34 cellular contexts compared by ENCODE assay signal in genomic region chr12:112549031-112549430, GRCh38.
"Had no signal": no experiment of that assay in that cellular context is flagged by ENCODE, and none has a peak within 500 bp of the region (broad histone marks: within the 10 kb centered on the region; RNA-seq: fewer than 3 reads in every experiment).

No MANE protein-coding gene starts in this region.

- H3K4me3 Mint-ChIP-seq: activated CD4-positive, alpha-beta memory T cell treated with anti-CD3 and anti-CD28 coated beads for 36 hours; activated CD4-positive, alpha-beta T cell treated with anti-CD3 and anti-CD28 coated beads for 36 hours; activated CD4-positive, alpha-beta T cell treated with anti-CD3 and anti-CD28 coated beads, Interleukin-2, amount 10 ng/mL, durations not matched to agents 24 days and 14 days; activated CD8-positive, alpha-beta memory T cell treated with anti-CD3 and anti-CD28 coated beads, Interleukin-2, amount 10 ng/mL, durations not matched to agents 7 days and 5 days; activated CD8-positive, alpha-beta T cell treated with anti-CD3 and anti-CD28 coated beads, Interleukin-2, amount 10 ng/mL, durations not matched to agents 7 days and 5 days; activated naive CD4-positive, alpha-beta T cell treated with anti-CD3 and anti-CD28 coated beads, Interleukin-2, amount 10 ng/mL, durations not matched to agents 7 days and 5 days; activated naive CD8-positive, alpha-beta T cell treated with anti-CD3 and anti-CD28 coated beads, Interleukin-2, amount 10 ng/mL, durations not matched to agents 7 days and 5 days; activated T-helper 1 cell treated with anti-CD3 and anti-CD28 coated beads, Interleukin-12 subunit alpha, Interleukin-12 subunit beta, Interleukin-2, Interleukin-4 antibody, amounts not matched to agents 30 ng/mL and 10 ng/mL and 1 ng/mL, durations not matched to agents 14 hours and 24 hours and 36 hours; brain; central memory CD8-positive, alpha-beta T cell; dendritic cell treated with granulocyte-macrophage colony-stimulating factor and Interleukin-4, amounts not matched to agents 40 ng/mL and 50 ng/mL, for 4 days; T-helper 17 cell; T-helper 2 cell treated with Interferon-gamma antibody and Interleukin-4, amounts not matched to agents 5 μg/mL and 100 μg/mL, for 36 hours had no signal

- ATAC-seq: activated CD4-positive, alpha-beta T cell treated with anti-CD3 and anti-CD28 coated beads for 36 hours; activated CD8-positive, alpha-beta memory T cell treated with anti-CD3 and anti-CD28 coated beads, Interleukin-2, amount 10 ng/mL, durations not matched to agents 7 days and 5 days; activated CD8-positive, alpha-beta T cell treated with anti-CD3 and anti-CD28 coated beads, Interleukin-2, amount 10 ng/mL, durations not matched to agents 7 days and 5 days; activated naive CD4-positive, alpha-beta T cell treated with anti-CD3 and anti-CD28 coated beads, Interleukin-2, amount 50 U/mL, for 72 hours; foreskin keratinocyte; gastrocnemius medialis; heart left ventricle; T-helper 17 cell had no signal

- H3K4me1 Mint-ChIP-seq: activated CD4-positive, alpha-beta T cell treated with anti-CD3 and anti-CD28 coated beads for 36 hours; activated CD4-positive, alpha-beta T cell treated with anti-CD3 and anti-CD28 coated beads, Interleukin-2, amount 10 ng/mL, durations not matched to agents 24 days and 14 days; activated naive CD4-positive, alpha-beta T cell treated with anti-CD3 and anti-CD28 coated beads, Interleukin-2, amount 10 ng/mL, durations not matched to agents 7 days and 5 days; activated naive CD8-positive, alpha-beta T cell treated with anti-CD3 and anti-CD28 coated beads, Interleukin-2, amount 10 ng/mL, durations not matched to agents 7 days and 5 days; T-helper 17 cell had no signal

- DNase-seq: activated CD4-positive, alpha-beta memory T cell treated with anti-CD3 and anti-CD28 coated beads for 36 hours; activated CD4-positive, alpha-beta T cell treated with anti-CD3 and anti-CD28 coated beads for 36 hours; activated CD4-positive, alpha-beta T cell treated with anti-CD3 and anti-CD28 coated beads, Interleukin-2, amount 10 ng/mL, durations not matched to agents 24 days and 14 days; activated CD4-positive, CD25-positive, alpha-beta regulatory T cell; activated CD4-positive, CD25-positive, alpha-beta regulatory T cell treated with anti-CD3 and anti-CD28 coated beads, Interleukin-2, amount 50 U/mL, for 72 hours; activated CD8-positive, alpha-beta memory T cell treated with anti-CD3 and anti-CD28 coated beads, Interleukin-2, amount 10 ng/mL, durations not matched to agents 7 days and 5 days; activated CD8-positive, alpha-beta memory T cell treated with anti-CD3 and anti-CD28 coated beads, Interleukin-2, amount 50 U/mL, for 4 hours; activated CD8-positive, alpha-beta T cell treated with anti-CD3 and anti-CD28 coated beads, Interleukin-2, amount 10 ng/mL, durations not matched to agents 7 days and 5 days; activated gamma-delta T cell; activated naive CD4-positive, alpha-beta T cell; activated naive CD4-positive, alpha-beta T cell treated with anti-CD3 and anti-CD28 coated beads, Interleukin-2, amount 10 ng/mL, durations not matched to agents 7 days and 5 days; activated naive CD8-positive, alpha-beta T cell treated with anti-CD3 and anti-CD28 coated beads, Interleukin-2, amount 10 ng/mL, durations not matched to agents 7 days and 5 days; activated T-cell treated with anti-CD3 and anti-CD28 coated beads, Interleukin-2, amount 50 U/mL, for 1 hour; activated T-cell treated with anti-CD3 and anti-CD28 coated beads, Interleukin-2, amount 50 U/mL, for 48 hours; dorsolateral prefrontal cortex; effector memory CD4-positive, alpha-beta T cell; erythroblast; foreskin keratinocyte; gastrocnemius medialis; glutamatergic neuron; heart left ventricle; T-helper 17 cell; T1000; WERI-Rb-1 had no signal

- H3K36me3 Mint-ChIP-seq: activated CD4-positive, alpha-beta memory T cell treated with anti-CD3 and anti-CD28 coated beads for 36 hours; activated CD8-positive, alpha-beta memory T cell treated with anti-CD3 and anti-CD28 coated beads, Interleukin-2, amount 10 ng/mL, durations not matched to agents 7 days and 5 days; activated naive CD4-positive, alpha-beta T cell treated with anti-CD3 and anti-CD28 coated beads, Interleukin-2, amount 10 ng/mL, durations not matched to agents 7 days and 5 days; activated naive CD8-positive, alpha-beta T cell treated with anti-CD3 and anti-CD28 coated beads, Interleukin-2, amount 10 ng/mL, durations not matched to agents 7 days and 5 days; brain had no signal

- H3K9me3 ChIP-seq: ascending aorta, gastrocnemius medialis, heart left ventricle had no signal

- H3K4me3 ChIP-seq: ascending aorta, coronary artery, dorsolateral prefrontal cortex, esophagus muscularis mucosa, gastrocnemius medialis, heart left ventricle had no signal

- H3K9me3 Mint-ChIP-seq: activated CD4-positive, alpha-beta memory T cell treated with anti-CD3 and anti-CD28 coated beads for 36 hours; activated CD4-positive, alpha-beta T cell treated with anti-CD3 and anti-CD28 coated beads, Interleukin-2, amount 10 ng/mL, durations not matched to agents 24 days and 14 days; activated naive CD4-positive, alpha-beta T cell treated with anti-CD3 and anti-CD28 coated beads, Interleukin-2, amount 10 ng/mL, durations not matched to agents 7 days and 5 days; activated naive CD8-positive, alpha-beta T cell treated with anti-CD3 and anti-CD28 coated beads, Interleukin-2, amount 10 ng/mL, durations not matched to agents 7 days and 5 days; activated T-helper 1 cell treated with anti-CD3 and anti-CD28 coated beads, Interleukin-12 subunit alpha, Interleukin-12 subunit beta, Interleukin-2, Interleukin-4 antibody, amounts not matched to agents 30 ng/mL and 10 ng/mL and 1 ng/mL, durations not matched to agents 14 hours and 24 hours and 36 hours; activated T-helper 2 cell treated with anti-CD3 and anti-CD28 coated beads, Interferon-gamma antibody, Interleukin-2, Interleukin-4, amounts not matched to agents 10 μg/mL and 5 μg/mL and 100 μg/mL, durations not matched to agents 14 hours and 24 hours and 36 hours; dendritic cell treated with granulocyte-macrophage colony-stimulating factor and Interleukin-4, amounts not matched to agents 40 ng/mL and 50 ng/mL, for 4 days; T-helper 2 cell treated with Interferon-gamma antibody and Interleukin-4, amounts not matched to agents 5 μg/mL and 100 μg/mL, for 36 hours had no signal

- H3K27me3 ChIP-seq: ascending aorta, dorsolateral prefrontal cortex, foreskin keratinocyte, gastrocnemius medialis had no signal

- H3K27ac ChIP-seq: ascending aorta, coronary artery, dorsolateral prefrontal cortex, esophagus muscularis mucosa, foreskin keratinocyte, gastrocnemius medialis, heart left ventricle, WERI-Rb-1 had no signal

- H3K27ac Mint-ChIP-seq: activated CD4-positive, alpha-beta memory T cell treated with anti-CD3 and anti-CD28 coated beads for 36 hours; activated CD4-positive, alpha-beta T cell treated with anti-CD3 and anti-CD28 coated beads for 36 hours; activated CD4-positive, alpha-beta T cell treated with anti-CD3 and anti-CD28 coated beads, Interleukin-2, amount 10 ng/mL, durations not matched to agents 24 days and 14 days; activated CD8-positive, alpha-beta memory T cell treated with anti-CD3 and anti-CD28 coated beads, Interleukin-2, amount 10 ng/mL, durations not matched to agents 7 days and 5 days; activated CD8-positive, alpha-beta T cell treated with anti-CD3 and anti-CD28 coated beads, Interleukin-2, amount 10 ng/mL, durations not matched to agents 7 days and 5 days; activated naive CD4-positive, alpha-beta T cell treated with anti-CD3 and anti-CD28 coated beads, Interleukin-2, amount 10 ng/mL, durations not matched to agents 7 days and 5 days; activated naive CD4-positive, alpha-beta T cell treated with anti-CD3 and anti-CD28 coated beads, Interleukin-2, amount 50 U/mL, for 72 hours; activated naive CD8-positive, alpha-beta T cell treated with anti-CD3 and anti-CD28 coated beads, Interleukin-2, amount 10 ng/mL, durations not matched to agents 7 days and 5 days; activated T-helper 1 cell treated with anti-CD3 and anti-CD28 coated beads, Interleukin-12 subunit alpha, Interleukin-12 subunit beta, Interleukin-2, Interleukin-4 antibody, amounts not matched to agents 30 ng/mL and 10 ng/mL and 1 ng/mL, durations not matched to agents 14 hours and 24 hours and 36 hours; activated T-helper 2 cell treated with anti-CD3 and anti-CD28 coated beads, Interferon-gamma antibody, Interleukin-2, Interleukin-4, amounts not matched to agents 10 μg/mL and 5 μg/mL and 100 μg/mL, durations not matched to agents 14 hours and 24 hours and 36 hours; brain; dendritic cell treated with granulocyte-macrophage colony-stimulating factor and Interleukin-4, amounts not matched to agents 40 ng/mL and 50 ng/mL, for 4 days; T-helper 17 cell; T-helper 2 cell treated with Interferon-gamma antibody and Interleukin-4, amounts not matched to agents 5 μg/mL and 100 μg/mL, for 36 hours had no signal

- H3K4me1 ChIP-seq: ascending aorta, esophagus muscularis mucosa, foreskin keratinocyte, gastrocnemius medialis, heart left ventricle had no signal

- H3K36me3 ChIP-seq: ascending aorta, esophagus muscularis mucosa, gastrocnemius medialis, heart left ventricle, WERI-Rb-1 had no signal
